1 cellular context compared by ENCODE assay signal in genomic region chr6:150813319-150813992, GRCh38.
TF ChIP-seq lines count a peak whose summit lies in the region.

No MANE protein-coding gene starts in this region.

TF ChIP-seq in HCT116, 20 proteins besides CTCF, POLR2A, EP300 and RAD21 (continued from another document):
- TF ChIP-seq EGR1 (IDR thresholded peaks at IDR 0.05; ENCODE audit: low read depth), result peak; percentile 86
- peak; percentile 93 for TF ChIP-seq JUND (IDR thresholded peaks at IDR 0.05)
- TF ChIP-seq CEBPB (IDR thresholded peaks at IDR 0.05; ENCODE audit: low read depth), result peak; percentile 72
- TF ChIP-seq ZNF274 (IDR thresholded peaks at IDR 0.05; ENCODE audit: low read depth, low read length), result no peak
- TF ChIP-seq SIN3A (IDR thresholded peaks at IDR 0.05; ENCODE audit: low read depth), result peak; percentile 29
- TF ChIP-seq ZFX (IDR thresholded peaks at IDR 0.05), result no peak
- TF ChIP-seq CBX3 (IDR thresholded peaks at IDR 0.05; ENCODE audit: low read depth), result peak; percentile 89; the same call in 1 of the 2 replicates
- 0 out of 2 replicates have a peak, but pooled peaks have one; percentile 31 for TF ChIP-seq SRF (IDR thresholded peaks at IDR 0.05; ENCODE audit: low read depth)
- peak; percentile 90 for TF ChIP-seq SP1 (IDR thresholded peaks at IDR 0.05; ENCODE audit: low read depth)
- TF ChIP-seq FOSL1 (IDR thresholded peaks at IDR 0.05; ENCODE audit: low read depth), result peak; percentile 88
- no peak for TF ChIP-seq YY1 (IDR thresholded peaks at IDR 0.05; ENCODE audit: extremely low read depth, insufficient replicate concordance, low read depth, low read length)
- TF ChIP-seq TCF7L2 (IDR thresholded peaks at IDR 0.05; ENCODE audit: borderline replicate concordance, extremely low read depth, insufficient read depth, insufficient read length), result peak; percentile 72
- no peak for TF ChIP-seq ZBTB33 (IDR thresholded peaks at IDR 0.05; ENCODE audit: extremely low read depth, insufficient replicate concordance, low read length)
- TF ChIP-seq EZH2phosphoT487 (IDR thresholded peaks at IDR 0.05; ENCODE audit: borderline replicate concordance), result no peak
- TF ChIP-seq, protein P1, sequence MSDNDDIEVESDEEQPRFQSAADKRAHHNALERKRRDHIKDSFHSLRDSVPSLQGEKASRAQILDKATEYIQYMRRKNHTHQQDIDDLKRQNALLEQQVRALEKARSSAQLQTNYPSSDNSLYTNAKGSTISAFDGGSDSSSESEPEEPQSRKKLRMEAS (IDR thresholded peaks at IDR 0.05), result peak; percentile 74
- TF ChIP-seq POLR2AphosphoS5 (IDR thresholded peaks at IDR 0.05; ENCODE audit: low read depth, low read length), result peak; percentile 58
